ENCODE assay signal across 22 cellular contexts in the genomic region with DNA sequence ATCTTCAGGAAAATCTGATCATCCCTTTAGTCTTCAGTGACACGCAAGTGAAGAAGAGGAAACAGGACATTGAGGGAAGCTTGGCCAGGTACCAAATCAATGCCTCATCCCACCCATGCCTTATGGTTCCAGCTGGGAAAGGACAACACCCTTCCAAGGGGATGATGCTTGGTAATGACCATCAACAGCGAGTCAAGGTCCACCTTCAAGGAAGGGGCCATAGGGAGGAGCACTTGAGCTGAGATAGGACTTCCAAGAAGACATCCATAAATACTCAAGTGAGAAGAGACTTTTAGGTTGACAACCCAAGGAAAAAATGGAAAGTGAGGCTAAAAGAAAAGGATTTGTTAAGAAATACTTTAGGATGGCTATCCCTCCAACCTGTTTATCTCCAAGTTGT.
"Had no signal": no experiment of that assay in that cellular context is flagged by ENCODE, and none has a peak within 500 bp of the region (broad histone marks: within the 10 kb centered on the region; RNA-seq: fewer than 3 reads in every experiment).

No MANE protein-coding gene starts in this region.

- H3K36me3 ChIP-seq: esophagus squamous epithelium, gastrocnemius medialis, heart left ventricle, left lung, right lobe of liver, stomach had no signal

- H3K27me3 ChIP-seq: esophagus squamous epithelium, gastrocnemius medialis, heart left ventricle, right lobe of liver, stomach had no signal

- H3K27ac ChIP-seq: esophagus squamous epithelium, gastrocnemius medialis, left lung, right lobe of liver, stomach had no signal

- H3K27ac Mint-ChIP-seq: activated CD4-positive, alpha-beta T cell treated with anti-CD3 and anti-CD28 coated beads, Interleukin-2, amount 10 ng/mL, durations not matched to agents 24 days and 14 days; activated CD8-positive, alpha-beta T cell treated with anti-CD3 and anti-CD28 coated beads for 36 hours; activated naive CD4-positive, alpha-beta T cell treated with anti-CD3 and anti-CD28 coated beads, Interleukin-2, amount 10 ng/mL, durations not matched to agents 7 days and 5 days; activated naive CD8-positive, alpha-beta T cell treated with anti-CD3 and anti-CD28 coated beads, Interleukin-2, amount 50 U/mL, for 24 hours; activated T-cell treated with anti-CD3 and anti-CD28 coated beads, Interleukin-2, amount 50 U/mL, for 24 hours; dendritic cell treated with granulocyte-macrophage colony-stimulating factor and Interleukin-4, amounts not matched to agents 40 ng/mL and 50 ng/mL, for 4 days; stimulated activated effector memory CD8-positive, alpha-beta T cell treated with anti-CD3 and anti-CD28 coated beads, Interleukin-12 subunit alpha, Interleukin-12 subunit beta, amount 100 ng/mL, for 72 hours had no signal

- H3K4me3 Mint-ChIP-seq: activated CD4-positive, alpha-beta T cell treated with anti-CD3 and anti-CD28 coated beads, Interleukin-2, amount 10 ng/mL, durations not matched to agents 24 days and 14 days; activated CD8-positive, alpha-beta T cell treated with anti-CD3 and anti-CD28 coated beads for 36 hours; activated naive CD4-positive, alpha-beta T cell treated with anti-CD3 and anti-CD28 coated beads, Interleukin-2, amount 10 ng/mL, durations not matched to agents 7 days and 5 days; activated naive CD8-positive, alpha-beta T cell treated with anti-CD3 and anti-CD28 coated beads, Interleukin-2, amount 50 U/mL, for 24 hours; activated T-cell treated with anti-CD3 and anti-CD28 coated beads, Interleukin-2, amount 50 U/mL, for 24 hours; dendritic cell treated with granulocyte-macrophage colony-stimulating factor and Interleukin-4, amounts not matched to agents 40 ng/mL and 50 ng/mL, for 4 days; stimulated activated effector memory CD8-positive, alpha-beta T cell treated with anti-CD3 and anti-CD28 coated beads, Interleukin-12 subunit alpha, Interleukin-12 subunit beta, amount 100 ng/mL, for 72 hours had no signal

- H3K36me3 Mint-ChIP-seq: activated naive CD4-positive, alpha-beta T cell treated with anti-CD3 and anti-CD28 coated beads, Interleukin-2, amount 10 ng/mL, durations not matched to agents 7 days and 5 days; stimulated activated effector memory CD8-positive, alpha-beta T cell treated with anti-CD3 and anti-CD28 coated beads, Interleukin-12 subunit alpha, Interleukin-12 subunit beta, amount 100 ng/mL, for 72 hours had no signal

- DNase-seq: activated CD4-positive, alpha-beta T cell treated with anti-CD3 and anti-CD28 coated beads, Interleukin-2, amount 10 ng/mL, durations not matched to agents 24 days and 14 days; activated CD8-positive, alpha-beta T cell treated with anti-CD3 and anti-CD28 coated beads for 36 hours; activated effector memory CD4-positive, alpha-beta T cell treated with Interleukin-2 at 50 U/mL for 16 hours; activated naive CD4-positive, alpha-beta T cell treated with anti-CD3 and anti-CD28 coated beads, Interleukin-2, amount 10 ng/mL, durations not matched to agents 7 days and 5 days; activated naive CD8-positive, alpha-beta T cell treated with anti-CD3 and anti-CD28 coated beads, Interleukin-2, amount 50 U/mL, for 24 hours; activated T-cell treated with anti-CD3 and anti-CD28 coated beads, Interleukin-2, amount 50 U/mL, for 24 hours; aorta; cerebellar nuclear complex; effector memory CD4-positive, alpha-beta T cell; esophagus squamous epithelium; gastrocnemius medialis; heart left ventricle; left lung; midbrain; right lobe of liver; stimulated activated CD4-positive, alpha-beta T cell treated with anti-CD3 and anti-CD28 coated beads, Interleukin-4, amount 100 ng/mL, for 24 hours; stomach; T-helper 1 cell; T-helper 9 cell; trophoblast cell had no signal

- H3K4me3 ChIP-seq: esophagus squamous epithelium, gastrocnemius medialis, left lung, right lobe of liver, stomach had no signal

- H3K4me1 ChIP-seq: gastrocnemius medialis, left lung, right lobe of liver had no signal

- H3K9me3 Mint-ChIP-seq: activated CD4-positive, alpha-beta T cell treated with anti-CD3 and anti-CD28 coated beads, Interleukin-2, amount 10 ng/mL, durations not matched to agents 24 days and 14 days; activated CD8-positive, alpha-beta T cell treated with anti-CD3 and anti-CD28 coated beads for 36 hours; activated naive CD4-positive, alpha-beta T cell treated with anti-CD3 and anti-CD28 coated beads, Interleukin-2, amount 10 ng/mL, durations not matched to agents 7 days and 5 days; activated naive CD8-positive, alpha-beta T cell treated with anti-CD3 and anti-CD28 coated beads, Interleukin-2, amount 50 U/mL, for 24 hours; activated T-cell treated with anti-CD3 and anti-CD28 coated beads, Interleukin-2, amount 50 U/mL, for 24 hours; dendritic cell treated with granulocyte-macrophage colony-stimulating factor and Interleukin-4, amounts not matched to agents 40 ng/mL and 50 ng/mL, for 4 days; stimulated activated effector memory CD8-positive, alpha-beta T cell treated with anti-CD3 and anti-CD28 coated beads, Interleukin-12 subunit alpha, Interleukin-12 subunit beta, amount 100 ng/mL, for 72 hours had no signal

- H3K9me3 ChIP-seq: esophagus squamous epithelium, gastrocnemius medialis, heart left ventricle, left lung, right lobe of liver, stomach had no signal

- H3K4me1 Mint-ChIP-seq: activated CD4-positive, alpha-beta T cell treated with anti-CD3 and anti-CD28 coated beads, Interleukin-2, amount 10 ng/mL, durations not matched to agents 24 days and 14 days; activated naive CD4-positive, alpha-beta T cell treated with anti-CD3 and anti-CD28 coated beads, Interleukin-2, amount 10 ng/mL, durations not matched to agents 7 days and 5 days; activated naive CD8-positive, alpha-beta T cell treated with anti-CD3 and anti-CD28 coated beads, Interleukin-2, amount 50 U/mL, for 24 hours; stimulated activated effector memory CD8-positive, alpha-beta T cell treated with anti-CD3 and anti-CD28 coated beads, Interleukin-12 subunit alpha, Interleukin-12 subunit beta, amount 100 ng/mL, for 72 hours had no signal
